Comparison of ENCODE assay signal across 8 cellular contexts in the genomic region with DNA sequence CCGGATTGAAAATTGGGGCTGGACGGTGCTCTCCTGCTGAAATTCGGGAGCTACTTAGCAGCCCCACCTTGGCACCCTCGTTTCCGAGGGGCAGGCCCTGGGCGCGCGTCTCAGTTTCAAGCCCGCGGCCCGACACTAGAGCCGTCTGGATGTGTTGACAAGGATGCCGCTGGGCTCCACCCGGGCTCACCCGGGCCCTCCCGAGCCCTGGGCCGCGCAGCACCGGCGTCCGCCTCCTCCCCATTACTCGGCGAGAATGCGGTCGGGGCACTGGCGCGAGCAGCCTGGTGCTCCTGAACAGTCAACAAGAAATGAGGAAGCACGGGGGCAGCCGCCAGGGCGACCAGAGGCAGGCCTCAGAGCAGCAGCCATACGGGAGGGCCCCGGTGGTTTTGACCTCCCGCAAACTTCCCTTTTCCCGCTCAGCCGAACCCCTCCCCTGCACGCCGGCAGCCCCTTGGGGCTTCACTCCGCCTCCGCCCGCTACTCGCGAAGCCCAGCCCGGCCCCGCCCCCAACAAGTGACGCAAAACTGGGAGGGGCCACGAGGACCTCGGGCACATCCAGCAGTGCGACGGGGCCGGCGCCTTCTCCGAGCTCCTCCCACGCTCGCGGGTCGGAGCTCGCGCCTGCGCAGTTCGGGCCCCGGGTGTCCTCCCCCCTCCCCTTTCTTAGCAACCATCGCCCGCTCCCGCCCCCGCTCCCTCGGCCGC. TPM values are rescaled to one million over a fixed set of nuclear protein-coding genes. Genes with fewer than 3 reads are reported as not detected.
DNase-seq lines count a peak whose midpoint lies in the region; ATAC-seq and TF ChIP-seq lines count a peak whose summit lies in the region.

No MANE protein-coding gene starts in this region.

- no peaks in the 10 kb centered on the region; the same call in 1 of the 2 replicates for H3K27me3 Mint-ChIP-seq in WTC11 (ENCODE audit: low read depth)

- peaks cover 21% of the 10 kb centered on the region for H3K9me3 Mint-ChIP-seq in WTC11

- H3K4me3 ChIP-seq in cardiac fibroblast (replicated peaks in 1 of 2; ENCODE audit: low read depth in 2 of 2, low read length in 2 of 2) (peak overlapping the region; percentile 30 to 43), spleen (peak overlapping the region in 7 of 8 donors; percentile 40 to 89 (median 75))

- peaks cover 17 to 68% (median 52%) of the 10 kb centered on the region in 6 donors for H3K4me1 ChIP-seq in spleen

- peaks cover 0 to 28% (median 12%) of the 10 kb centered on the region in 6 donors for H3K36me3 ChIP-seq in spleen

- peaks cover 33% of the 10 kb centered on the region for H3K36me3 Mint-ChIP-seq in WTC11

- DNase-seq in AG08396 (ENCODE audit: low spot score) (peak; percentile 100), NCI-H2227 (lab: John Stamatoyannopoulos, UW; ENCODE audit: unreplicated experiment) (peak; percentile 99), WTC11 (ENCODE audit: low spot score) (peak; percentile 100), cardiac fibroblast (ENCODE audit: low read depth in 2 of 2) (peak; percentile 99 to 100), inferior parietal cortex (ENCODE audit: extremely low spot score) (peak; percentile 96), spleen (peak; percentile 100)

- H3K27ac ChIP-seq in spleen, result peak overlapping the region; percentile 77 to 100 (median 96)

- peak overlapping the region; percentile 55 for H3K4me3 Mint-ChIP-seq in WTC11

- peak; percentile 70 to 87 (median 77) for TF ChIP-seq POLR2A in spleen (IDR thresholded peaks at IDR 0.05)

- H3K27me3 ChIP-seq in spleen (replicated peaks in 1 of 7), result no peaks in the 10 kb centered on the region

- 1 to 2% (median 1%) methylated on average over 20 to 67 of the region's 67 CpGs for WGBS in spleen, 5 donors

- CTCF ChIA-PET in WTC11 (lab: Charles Lee), result interaction anchor here (0.5 to 1.5 kb wide), 9 partner anchors 9 to 273 kb away, joined by 3 to 18 read pairs (median 4); a partner anchor contains a TSS

- H3K9me3 ChIP-seq in spleen, result peaks cover 0 to 19% (median 6%) of the 10 kb centered on the region in 8 donors

- no peak for TF ChIP-seq CTCF in WTC11 (IDR thresholded peaks at IDR 0.05)
- no peak for TF ChIP-seq CTCF in cardiac fibroblast (IDR thresholded peaks at IDR 0.05; ENCODE audit: low read depth, low read length)
- peak in 10 of 11 experiments; percentile 8 to 67 (median 29) for TF ChIP-seq CTCF in spleen (IDR thresholded peaks at IDR 0.05 in 8 of 11, conservative IDR thresholded peaks at IDR 0.05 in 3 of 11)

- POLR2A ChIA-PET in WTC11 (lab: Charles Lee), result interaction anchor here (0.6 to 1.2 kb wide), 4 partner anchors 11 to 52 kb away, joined by 3 to 6 read pairs (median 3); no protein-coding TSS in a partner anchor

- intact Hi-C loops in spleen (cut with DNase I; ENCODE audit: low total_unique reads), result no loop called here

- ATAC-seq in GM18907 (IDR thresholded peaks at IDR 0.05; ENCODE audit: unreplicated experiment), result peak; percentile 82
- ATAC-seq in HG03139 (IDR thresholded peaks at IDR 0.05; ENCODE audit: unreplicated experiment), result peak; percentile 80
- ATAC-seq in WTC11, result peak; percentile 96

- H3K4me1 Mint-ChIP-seq in WTC11, result peaks cover 16% of the 10 kb centered on the region

- peak overlapping the region; percentile 91 for H3K27ac Mint-ChIP-seq in WTC11

TF ChIP-seq in WTC11, 78 proteins besides CTCF, POLR2A, EP300 and RAD21 (continues in another document):
- no peak for TF ChIP-seq ZNF671 (CRISPR knock-in tag; IDR thresholded peaks at IDR 0.05)
- TF ChIP-seq, protein P1, sequence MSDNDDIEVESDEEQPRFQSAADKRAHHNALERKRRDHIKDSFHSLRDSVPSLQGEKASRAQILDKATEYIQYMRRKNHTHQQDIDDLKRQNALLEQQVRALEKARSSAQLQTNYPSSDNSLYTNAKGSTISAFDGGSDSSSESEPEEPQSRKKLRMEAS (CRISPR knock-in tag; IDR thresholded peaks at IDR 0.05), result peak; percentile 60; the same call in 1 of the 2 replicates
- no peak for TF ChIP-seq ESRRA (CRISPR knock-in tag; IDR thresholded peaks at IDR 0.05; ENCODE audit: borderline replicate concordance)
- TF ChIP-seq, protein P2, sequence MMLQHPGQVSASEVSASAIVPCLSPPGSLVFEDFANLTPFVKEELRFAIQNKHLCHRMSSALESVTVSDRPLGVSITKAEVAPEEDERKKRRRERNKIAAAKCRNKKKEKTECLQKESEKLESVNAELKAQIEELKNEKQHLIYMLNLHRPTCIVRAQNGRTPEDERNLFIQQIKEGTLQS (CRISPR knock-in tag; conservative IDR thresholded peaks at IDR 0.05), result no peak
- TF ChIP-seq TEAD4 (CRISPR knock-in tag; IDR thresholded peaks at IDR 0.05), result no peak
- TF ChIP-seq CREB1 (CRISPR knock-in tag; IDR thresholded peaks at IDR 0.05), result no peak
- TF ChIP-seq ZNF138 (CRISPR knock-in tag; conservative IDR thresholded peaks at IDR 0.05), result no peak
- TF ChIP-seq PRRX2 (CRISPR knock-in tag; IDR thresholded peaks at IDR 0.05), result no peak
- TF ChIP-seq CREM (CRISPR knock-in tag; IDR thresholded peaks at IDR 0.05), result no peak
- no peak for TF ChIP-seq OVOL2 (CRISPR knock-in tag; IDR thresholded peaks at IDR 0.05; ENCODE audit: borderline replicate concordance)
- TF ChIP-seq, protein P3, sequence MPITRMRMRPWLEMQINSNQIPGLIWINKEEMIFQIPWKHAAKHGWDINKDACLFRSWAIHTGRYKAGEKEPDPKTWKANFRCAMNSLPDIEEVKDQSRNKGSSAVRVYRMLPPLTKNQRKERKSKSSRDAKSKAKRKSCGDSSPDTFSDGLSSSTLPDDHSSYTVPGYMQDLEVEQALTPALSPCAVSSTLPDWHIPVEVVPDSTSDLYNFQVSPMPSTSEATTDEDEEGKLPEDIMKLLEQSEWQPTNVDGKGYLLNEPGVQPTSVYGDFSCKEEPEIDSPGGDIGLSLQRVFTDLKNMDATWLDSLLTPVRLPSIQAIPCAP (CRISPR knock-in tag; IDR thresholded peaks at IDR 0.05), result no peak
- TF ChIP-seq ETV6 (CRISPR knock-in tag; IDR thresholded peaks at IDR 0.05), result no peak
- no peak for TF ChIP-seq ZNF396 (CRISPR knock-in tag; IDR thresholded peaks at IDR 0.05; ENCODE audit: borderline replicate concordance)
- TF ChIP-seq, protein P4, sequence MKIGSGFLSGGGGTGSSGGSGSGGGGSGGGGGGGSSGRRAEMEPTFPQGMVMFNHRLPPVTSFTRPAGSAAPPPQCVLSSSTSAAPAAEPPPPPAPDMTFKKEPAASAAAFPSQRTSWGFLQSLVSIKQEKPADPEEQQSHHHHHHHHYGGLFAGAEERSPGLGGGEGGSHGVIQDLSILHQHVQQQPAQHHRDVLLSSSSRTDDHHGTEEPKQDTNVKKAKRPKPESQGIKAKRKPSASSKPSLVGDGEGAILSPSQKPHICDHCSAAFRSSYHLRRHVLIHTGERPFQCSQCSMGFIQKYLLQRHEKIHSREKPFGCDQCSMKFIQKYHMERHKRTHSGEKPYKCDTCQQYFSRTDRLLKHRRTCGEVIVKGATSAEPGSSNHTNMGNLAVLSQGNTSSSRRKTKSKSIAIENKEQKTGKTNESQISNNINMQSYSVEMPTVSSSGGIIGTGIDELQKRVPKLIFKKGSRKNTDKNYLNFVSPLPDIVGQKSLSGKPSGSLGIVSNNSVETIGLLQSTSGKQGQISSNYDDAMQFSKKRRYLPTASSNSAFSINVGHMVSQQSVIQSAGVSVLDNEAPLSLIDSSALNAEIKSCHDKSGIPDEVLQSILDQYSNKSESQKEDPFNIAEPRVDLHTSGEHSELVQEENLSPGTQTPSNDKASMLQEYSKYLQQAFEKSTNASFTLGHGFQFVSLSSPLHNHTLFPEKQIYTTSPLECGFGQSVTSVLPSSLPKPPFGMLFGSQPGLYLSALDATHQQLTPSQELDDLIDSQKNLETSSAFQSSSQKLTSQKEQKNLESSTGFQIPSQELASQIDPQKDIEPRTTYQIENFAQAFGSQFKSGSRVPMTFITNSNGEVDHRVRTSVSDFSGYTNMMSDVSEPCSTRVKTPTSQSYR (CRISPR knock-in tag; IDR thresholded peaks at IDR 0.05), result no peak
- TF ChIP-seq ELF4 (CRISPR knock-in tag; IDR thresholded peaks at IDR 0.05; ENCODE audit: low read depth), result no peak
- TF ChIP-seq, protein P5, sequence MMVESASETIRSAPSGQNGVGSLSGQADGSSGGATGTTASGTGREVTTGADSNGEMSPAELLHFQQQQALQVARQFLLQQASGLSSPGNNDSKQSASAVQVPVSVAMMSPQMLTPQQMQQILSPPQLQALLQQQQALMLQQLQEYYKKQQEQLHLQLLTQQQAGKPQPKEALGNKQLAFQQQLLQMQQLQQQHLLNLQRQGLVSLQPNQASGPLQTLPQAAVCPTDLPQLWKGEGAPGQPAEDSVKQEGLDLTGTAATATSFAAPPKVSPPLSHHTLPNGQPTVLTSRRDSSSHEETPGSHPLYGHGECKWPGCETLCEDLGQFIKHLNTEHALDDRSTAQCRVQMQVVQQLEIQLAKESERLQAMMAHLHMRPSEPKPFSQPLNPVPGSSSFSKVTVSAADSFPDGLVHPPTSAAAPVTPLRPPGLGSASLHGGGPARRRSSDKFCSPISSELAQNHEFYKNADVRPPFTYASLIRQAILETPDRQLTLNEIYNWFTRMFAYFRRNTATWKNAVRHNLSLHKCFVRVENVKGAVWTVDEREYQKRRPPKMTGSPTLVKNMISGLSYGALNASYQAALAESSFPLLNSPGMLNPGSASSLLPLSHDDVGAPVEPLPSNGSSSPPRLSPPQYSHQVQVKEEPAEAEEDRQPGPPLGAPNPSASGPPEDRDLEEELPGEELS (CRISPR knock-in tag; IDR thresholded peaks at IDR 0.05), result no peak
- TF ChIP-seq, protein P6, sequence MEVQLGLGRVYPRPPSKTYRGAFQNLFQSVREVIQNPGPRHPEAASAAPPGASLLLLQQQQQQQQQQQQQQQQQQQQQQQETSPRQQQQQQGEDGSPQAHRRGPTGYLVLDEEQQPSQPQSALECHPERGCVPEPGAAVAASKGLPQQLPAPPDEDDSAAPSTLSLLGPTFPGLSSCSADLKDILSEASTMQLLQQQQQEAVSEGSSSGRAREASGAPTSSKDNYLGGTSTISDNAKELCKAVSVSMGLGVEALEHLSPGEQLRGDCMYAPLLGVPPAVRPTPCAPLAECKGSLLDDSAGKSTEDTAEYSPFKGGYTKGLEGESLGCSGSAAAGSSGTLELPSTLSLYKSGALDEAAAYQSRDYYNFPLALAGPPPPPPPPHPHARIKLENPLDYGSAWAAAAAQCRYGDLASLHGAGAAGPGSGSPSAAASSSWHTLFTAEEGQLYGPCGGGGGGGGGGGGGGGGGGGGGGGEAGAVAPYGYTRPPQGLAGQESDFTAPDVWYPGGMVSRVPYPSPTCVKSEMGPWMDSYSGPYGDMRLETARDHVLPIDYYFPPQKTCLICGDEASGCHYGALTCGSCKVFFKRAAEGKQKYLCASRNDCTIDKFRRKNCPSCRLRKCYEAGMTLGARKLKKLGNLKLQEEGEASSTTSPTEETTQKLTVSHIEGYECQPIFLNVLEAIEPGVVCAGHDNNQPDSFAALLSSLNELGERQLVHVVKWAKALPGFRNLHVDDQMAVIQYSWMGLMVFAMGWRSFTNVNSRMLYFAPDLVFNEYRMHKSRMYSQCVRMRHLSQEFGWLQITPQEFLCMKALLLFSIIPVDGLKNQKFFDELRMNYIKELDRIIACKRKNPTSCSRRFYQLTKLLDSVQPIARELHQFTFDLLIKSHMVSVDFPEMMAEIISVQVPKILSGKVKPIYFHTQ (CRISPR knock-in tag; IDR thresholded peaks at IDR 0.05), result no peak

RNA-seq across cellular contexts. Expression of a gene that starts 0.4 kb away (rescaled TPM):
- total RNA-seq in WTC11 (2021), result 77.2 to 82.8 TPM (median 81.0 TPM) in 3 replicates
- 100 to 1,000 TPM; 152 to 202 (median 182) TPM for total RNA-seq in spleen
- 10 to 100 TPM; 14.5 to 37.6 (median 18.0) TPM for polyA plus RNA-seq in spleen

Comparison
In these comparisons a context has a peak if more than half of its experiments do, and no peak if none do; other contexts are left out.
1. Peak in every context shown above with its lines: DNase-seq, ATAC-seq, H3K4me3 ChIP-seq and H3K27ac ChIP-seq.
2. CTCF ChIP-seq: peak in spleen (10 of 11); none in WTC11 (single experiment) and cardiac fibroblast (single experiment).